ENCODE assay signal across 9 cellular contexts in genomic region chr5:141402553-141403328, GRCh38. TPM values are rescaled to one million over a fixed set of nuclear protein-coding genes. Genes with fewer than 3 reads are reported as not detected.
DNase-seq lines count a peak whose midpoint lies in the region; ATAC-seq, FAIRE-seq and TF ChIP-seq lines count a peak whose summit lies in the region.
"Had no signal": no experiment of that assay in that cellular context is flagged by ENCODE, and none has a peak within 500 bp of the region (broad histone marks: within the 10 kb centered on the region; RNA-seq: fewer than 3 reads in every experiment).

PCDHGA9 (plus strand) TSS chr5:141402778; CDS start chr5:141402953, 175 bp downstream.

- H3K27me3 ChIP-seq in gastrocnemius medialis: peaks cover 0 to 4% (median 0%) of the 10 kb centered on the region in 3 donors

- H3K4me1 ChIP-seq in gastrocnemius medialis: peaks cover 14 to 15% of the 10 kb centered on the region in 2 donors

- peaks cover 0 to 6% (median 0%) of the 10 kb centered on the region in 3 donors for H3K9me3 ChIP-seq in gastrocnemius medialis

- H3K4me3 ChIP-seq in fibroblast of mammary gland (ENCODE audit: control insufficient read depth, low read depth, low read length) (peak within 1 kb of the TSS; percentile 37), gastrocnemius medialis (peak within 1 kb of the TSS; percentile 29 to 45 (median 37))

- TF ChIP-seq POLR2A in gastrocnemius medialis (IDR thresholded peaks at IDR 0.05): no peak
- no peak for TF ChIP-seq POLR2A in GM12891 (IDR thresholded peaks at IDR 0.05; ENCODE audit: low read depth, low read length)

- in situ Hi-C loops in gastrocnemius medialis (cut with MboI; ENCODE audit: low sequenced_read_pairs in 4 of 4): no loop called here

- ATAC-seq in gastrocnemius medialis: peak; percentile 55 to 63
- ATAC-seq in GM19467 (IDR thresholded peaks at IDR 0.05; ENCODE audit: unreplicated experiment): no peak

- FAIRE-seq in G401.6 (lab: Jason Lieb, UNC) (peak; percentile 60), GM12891 (lab: Jason Lieb, UNC) (no peak)

- TF ChIP-seq CTCF in fibroblast of mammary gland (conservative IDR thresholded peaks at IDR 0.05; ENCODE audit: control insufficient read depth, insufficient read depth, low read depth, low read length): peak; percentile 60
- peak in 4 of 5 experiments; percentile 35 to 46 (median 40) for TF ChIP-seq CTCF in gastrocnemius medialis (IDR thresholded peaks at IDR 0.05 in 4 of 5, conservative IDR thresholded peaks at IDR 0.05 in 1 of 5)

- intact Hi-C loops in gastrocnemius medialis (cut with DNase I; ENCODE audit: low total_unique reads): no loop called here

- DNase-seq in NAMALWA (ENCODE audit: low spot score) (peak; percentile 53), fibroblast of mammary gland (ENCODE audit: low read depth) (peak; percentile 57), gastrocnemius medialis (no peak), NCI-H1105 treated with DMSO at 0.1 percent for 48 hours (lab: John Stamatoyannopoulos, UW) (no peak), NCI-H2029 treated with DMSO at 0.1 percent for 48 hours (lab: John Stamatoyannopoulos, UW) (no peak), GM12891 (ENCODE audit: insufficient read length, low spot score) (no peak)
- DNase-seq: NCI-H446 had no signal

- peaks cover 0 to 4% of the 10 kb centered on the region in 2 donors for H3K36me3 ChIP-seq in gastrocnemius medialis

- no peak within 1 kb of the TSS for H3K27ac ChIP-seq in gastrocnemius medialis

TF ChIP-seq in GM12891, 5 proteins besides CTCF, POLR2A, EP300 and RAD21:
- TF ChIP-seq PAX5 (IDR thresholded peaks at IDR 0.05; ENCODE audit: insufficient read depth, low read length, severe bottlenecking) (no peak), TAF1 (IDR thresholded peaks at IDR 0.05; ENCODE audit: low read depth, low read length) (no peak), SPI1 (IDR thresholded peaks at IDR 0.05; ENCODE audit: low read depth, low read length) (no peak), POLR2AphosphoS5 (IDR thresholded peaks at IDR 0.05; ENCODE audit: low read depth, low read length) (no peak), POU2F2 (IDR thresholded peaks at IDR 0.05; ENCODE audit: low read depth, low read length) (no peak)

RNA-seq across cellular contexts. Expression of gene PCDHGA9, which starts in this region (rescaled TPM):
- 1 to 10 TPM in 3 of 4 donors, under 1 TPM in 1; 0.95 to 4.0 (median 1.5) TPM for total RNA-seq in gastrocnemius medialis
- not detected for polyA plus RNA-seq in GM12891 (2012; ENCODE audit: low read depth, missing spikeins)

Comparison
In these comparisons a context has a peak if more than half of its experiments do, and no peak if none do; other contexts are left out.
1. DNase-seq: peak in NAMALWA (single experiment) and fibroblast of mammary gland (single experiment); none in gastrocnemius medialis (0 of 2), NCI-H1105 treated with DMSO at 0.1 percent for 48 hours (single experiment), NCI-H2029 treated with DMSO at 0.1 percent for 48 hours (single experiment) and GM12891 (single experiment).